1 cellular context compared by ENCODE assay signal in the genomic region with DNA sequence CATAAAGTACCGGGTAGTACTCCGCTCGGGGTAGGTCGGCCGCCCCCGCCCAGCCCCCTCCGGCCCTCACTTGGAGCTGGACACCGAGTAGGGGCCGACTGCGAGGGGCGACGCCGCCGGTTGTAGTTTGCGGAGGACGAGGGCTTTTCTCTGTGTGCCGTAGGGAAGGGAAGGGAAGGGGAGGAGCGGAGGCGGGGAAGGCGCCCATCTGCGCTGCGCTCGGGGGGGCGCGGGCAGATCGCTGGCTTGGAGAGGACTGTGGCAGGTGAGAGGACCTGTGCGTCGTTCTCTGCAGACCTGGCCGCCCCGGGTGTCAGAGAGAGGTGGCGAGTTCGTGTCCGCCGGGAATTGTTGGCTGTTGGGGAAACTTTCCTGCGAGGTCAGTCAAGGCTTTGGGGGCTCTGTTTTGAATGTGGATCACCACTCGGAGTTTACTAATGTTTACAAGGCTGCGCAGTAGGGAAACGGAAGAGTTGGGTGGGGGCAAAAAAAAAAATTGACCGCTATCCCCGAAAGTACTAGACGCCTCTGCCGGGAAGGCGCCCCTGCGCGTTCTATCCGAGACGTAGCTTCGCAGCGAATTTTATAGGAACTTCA.
A peak's percentile ranks its signal among the peaks of the same experiment; 100 is the strongest.
TF ChIP-seq lines count a peak whose summit lies in the region.

No MANE protein-coding gene starts in this region.

TF ChIP-seq in K562, 482 proteins besides CTCF, POLR2A, EP300 and RAD21 (continued from another document and continues in another):
- TF ChIP-seq, protein P1, sequence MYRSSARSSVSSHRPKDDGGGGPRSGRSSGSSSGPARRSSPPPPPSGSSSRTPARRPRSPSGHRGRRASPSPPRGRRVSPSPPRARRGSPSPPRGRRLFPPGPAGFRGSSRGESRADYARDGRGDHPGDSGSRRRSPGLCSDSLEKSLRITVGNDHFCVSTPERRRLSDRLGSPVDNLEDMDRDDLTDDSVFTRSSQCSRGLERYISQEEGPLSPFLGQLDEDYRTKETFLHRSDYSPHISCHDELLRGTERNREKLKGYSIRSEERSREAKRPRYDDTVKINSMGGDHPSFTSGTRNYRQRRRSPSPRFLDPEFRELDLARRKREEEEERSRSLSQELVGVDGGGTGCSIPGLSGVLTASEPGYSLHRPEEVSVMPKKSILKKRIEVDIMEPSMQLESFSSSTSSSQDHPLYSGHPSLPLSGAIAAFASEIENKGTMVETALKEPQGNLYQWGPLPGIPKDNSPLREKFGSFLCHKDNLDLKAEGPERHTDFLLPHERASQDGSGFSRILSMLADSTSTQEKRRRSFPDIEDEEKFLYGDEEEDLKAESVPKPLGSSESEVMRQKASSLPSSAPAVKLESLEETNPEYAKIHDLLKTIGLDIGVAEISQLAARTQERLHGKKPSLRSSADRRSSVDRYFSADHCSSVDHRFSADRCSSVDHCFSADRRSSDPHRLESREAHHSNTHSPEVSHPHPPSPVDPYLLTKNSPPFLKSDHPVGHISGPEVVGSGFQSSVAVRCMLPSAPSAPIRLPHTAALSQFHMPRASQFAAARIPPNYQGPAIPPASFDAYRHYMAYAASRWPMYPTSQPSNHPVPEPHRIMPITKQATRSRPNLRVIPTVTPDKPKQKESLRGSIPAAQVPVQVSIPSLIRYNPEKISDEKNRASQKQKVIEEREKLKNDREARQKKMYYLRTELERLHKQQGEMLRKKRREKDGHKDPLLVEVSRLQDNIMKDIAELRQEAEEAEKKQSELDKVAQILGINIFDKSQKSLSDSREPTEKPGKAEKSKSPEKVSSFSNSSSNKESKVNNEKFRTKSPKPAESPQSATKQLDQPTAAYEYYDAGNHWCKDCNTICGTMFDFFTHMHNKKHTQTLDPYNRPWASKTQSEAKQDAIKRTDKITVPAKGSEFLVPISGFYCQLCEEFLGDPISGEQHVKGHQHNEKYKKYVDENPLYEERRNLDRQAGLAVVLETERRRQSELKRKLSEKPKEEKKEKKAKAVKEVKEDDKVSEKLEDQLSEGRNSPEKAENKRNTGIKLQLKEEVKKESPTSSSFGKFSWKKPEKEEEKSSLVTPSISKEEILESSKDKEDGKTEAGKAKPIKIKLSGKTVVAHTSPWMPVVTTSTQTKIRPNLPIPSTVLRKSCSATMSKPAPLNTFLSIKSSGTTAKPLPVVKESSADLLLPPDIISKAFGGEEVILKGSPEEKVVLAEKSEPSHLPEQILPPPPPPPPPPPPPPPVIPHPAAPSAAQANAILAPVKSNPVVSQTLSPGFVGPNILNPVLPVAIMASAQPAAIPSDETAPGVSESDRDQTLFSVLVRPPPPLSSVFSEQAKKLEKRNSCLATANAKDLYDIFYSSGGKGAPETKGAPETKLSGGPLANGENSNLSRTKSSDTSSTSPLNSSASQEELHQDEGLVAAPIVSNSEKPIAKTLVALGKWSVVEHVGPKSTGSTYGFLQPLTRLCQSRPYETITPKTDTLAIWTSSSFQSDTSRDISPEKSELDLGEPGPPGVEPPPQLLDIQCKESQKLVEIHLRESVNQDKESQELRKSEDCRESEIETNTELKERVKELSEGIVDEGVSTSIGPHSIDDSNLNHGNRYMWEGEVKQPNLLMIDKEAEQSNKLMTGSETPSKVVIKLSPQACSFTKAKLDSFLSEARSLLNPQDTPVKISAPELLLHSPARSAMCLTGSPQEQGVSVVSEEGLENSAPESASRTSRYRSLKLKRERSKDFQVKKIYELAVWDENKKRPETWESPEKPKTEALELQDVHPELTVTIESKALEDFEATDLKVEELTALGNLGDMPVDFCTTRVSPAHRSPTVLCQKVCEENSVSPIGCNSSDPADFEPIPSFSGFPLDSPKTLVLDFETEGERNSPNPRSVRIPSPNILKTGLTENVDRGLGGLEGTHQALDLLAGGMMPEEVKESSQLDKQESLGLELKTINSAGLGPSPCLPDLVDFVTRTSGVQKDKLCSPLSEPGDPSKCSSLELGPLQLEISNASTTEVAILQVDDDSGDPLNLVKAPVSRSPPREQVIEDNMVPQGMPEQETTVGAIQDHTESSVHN (IDR thresholded peaks at IDR 0.05; ENCODE audit: borderline replicate concordance in 1 of 2, low read depth in 1 of 2), result no peak
- TF ChIP-seq SMARCB1 (IDR thresholded peaks at IDR 0.05; ENCODE audit: insufficient read length, low read depth) (no peak), RCOR1 (IDR thresholded peaks at IDR 0.05; ENCODE audit: borderline replicate concordance in 1 of 2, low read depth in 2 of 2, low read length in 2 of 2) (no peak), POLR2B (IDR thresholded peaks at IDR 0.05; ENCODE audit: low read depth, partially characterized antibody) (peak; percentile 98), RBM22 (IDR thresholded peaks at IDR 0.05; ENCODE audit: low read depth, low read length, poor library complexity, severe bottlenecking) (peak; percentile 56), ATF7 (IDR thresholded peaks at IDR 0.05) (no peak), MIER1 (IDR thresholded peaks at IDR 0.05; ENCODE audit: low read depth) (no peak), ZBED1 (IDR thresholded peaks at IDR 0.05) (no peak), CXXC5 (CRISPR knock-in tag; IDR thresholded peaks at IDR 0.05) (peak; percentile 88), EZH2 (IDR thresholded peaks at IDR 0.05; ENCODE audit: borderline replicate concordance, low read depth, low read length) (no peak), POLR2AphosphoS2 (IDR thresholded peaks at IDR 0.05; ENCODE audit: low read length) (peak; percentile 78; the same call in 1 of the 2 replicates), CREB1 (IDR thresholded peaks at IDR 0.05) (no peak), CREB1 (CRISPR knock-in tag; IDR thresholded peaks at IDR 0.05) (no peak), LEF1 (IDR thresholded peaks at IDR 0.05) (no peak), DIDO1 (tag; IDR thresholded peaks at IDR 0.05; ENCODE audit: low read depth) (no peak), ZNF507 (tag; conservative IDR thresholded peaks at IDR 0.05) (no peak), HDAC2 (IDR thresholded peaks at IDR 0.05) (no peak), ZNF707 (CRISPR knock-in tag; conservative IDR thresholded peaks at IDR 0.05) (no peak), ZKSCAN3 (CRISPR knock-in tag; IDR thresholded peaks at IDR 0.05) (no peak), TAL1 (IDR thresholded peaks at IDR 0.05) (no peak), ZFPM2 (CRISPR knock-in tag; IDR thresholded peaks at IDR 0.05) (no peak), ZNF384 (IDR thresholded peaks at IDR 0.05; ENCODE audit: low read depth, low read length) (peak; percentile 84), SOX6 (IDR thresholded peaks at IDR 0.05) (no peak), HSF4 (CRISPR knock-in tag; IDR thresholded peaks at IDR 0.05; ENCODE audit: borderline replicate concordance) (no peak), GTF2A2 (tag; IDR thresholded peaks at IDR 0.05) (peak; percentile 82; the same call in 1 of the 2 replicates), ZNF785 (CRISPR knock-in tag; IDR thresholded peaks at IDR 0.05) (no peak), SRSF9 (IDR thresholded peaks at IDR 0.05; ENCODE audit: borderline replicate concordance, low read depth, low read length) (no peak), LARP7 (IDR thresholded peaks at IDR 0.05) (no peak), MAZ (CRISPR knock-in tag; conservative IDR thresholded peaks at IDR 0.05 in 1 of 2, IDR thresholded peaks at IDR 0.05 in 1 of 2) (peak; percentile 27 to 34; a peak in 3 of 4 replicates), KLF10 (CRISPR knock-in tag; IDR thresholded peaks at IDR 0.05) (no peak)
- TF ChIP-seq, protein P2, sequence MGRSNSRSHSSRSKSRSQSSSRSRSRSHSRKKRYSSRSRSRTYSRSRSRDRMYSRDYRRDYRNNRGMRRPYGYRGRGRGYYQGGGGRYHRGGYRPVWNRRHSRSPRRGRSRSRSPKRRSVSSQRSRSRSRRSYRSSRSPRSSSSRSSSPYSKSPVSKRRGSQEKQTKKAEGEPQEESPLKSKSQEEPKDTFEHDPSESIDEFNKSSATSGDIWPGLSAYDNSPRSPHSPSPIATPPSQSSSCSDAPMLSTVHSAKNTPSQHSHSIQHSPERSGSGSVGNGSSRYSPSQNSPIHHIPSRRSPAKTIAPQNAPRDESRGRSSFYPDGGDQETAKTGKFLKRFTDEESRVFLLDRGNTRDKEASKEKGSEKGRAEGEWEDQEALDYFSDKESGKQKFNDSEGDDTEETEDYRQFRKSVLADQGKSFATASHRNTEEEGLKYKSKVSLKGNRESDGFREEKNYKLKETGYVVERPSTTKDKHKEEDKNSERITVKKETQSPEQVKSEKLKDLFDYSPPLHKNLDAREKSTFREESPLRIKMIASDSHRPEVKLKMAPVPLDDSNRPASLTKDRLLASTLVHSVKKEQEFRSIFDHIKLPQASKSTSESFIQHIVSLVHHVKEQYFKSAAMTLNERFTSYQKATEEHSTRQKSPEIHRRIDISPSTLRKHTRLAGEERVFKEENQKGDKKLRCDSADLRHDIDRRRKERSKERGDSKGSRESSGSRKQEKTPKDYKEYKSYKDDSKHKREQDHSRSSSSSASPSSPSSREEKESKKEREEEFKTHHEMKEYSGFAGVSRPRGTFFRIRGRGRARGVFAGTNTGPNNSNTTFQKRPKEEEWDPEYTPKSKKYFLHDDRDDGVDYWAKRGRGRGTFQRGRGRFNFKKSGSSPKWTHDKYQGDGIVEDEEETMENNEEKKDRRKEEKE (IDR thresholded peaks at IDR 0.05; ENCODE audit: borderline replicate concordance in 1 of 2, control insufficient read depth in 1 of 2, low read depth in 2 of 2, low read length in 1 of 2), result 0 out of 4 replicates have a peak, but pooled peaks of 1 of the 2 experiments have one; percentile 40
- TF ChIP-seq, protein P3, sequence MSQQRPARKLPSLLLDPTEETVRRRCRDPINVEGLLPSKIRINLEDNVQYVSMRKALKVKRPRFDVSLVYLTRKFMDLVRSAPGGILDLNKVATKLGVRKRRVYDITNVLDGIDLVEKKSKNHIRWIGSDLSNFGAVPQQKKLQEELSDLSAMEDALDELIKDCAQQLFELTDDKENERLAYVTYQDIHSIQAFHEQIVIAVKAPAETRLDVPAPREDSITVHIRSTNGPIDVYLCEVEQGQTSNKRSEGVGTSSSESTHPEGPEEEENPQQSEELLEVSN (IDR thresholded peaks at IDR 0.05; ENCODE audit: borderline replicate concordance in 1 of 2, extremely low read depth in 1 of 2, insufficient read depth in 1 of 2, insufficient read length in 1 of 2, low read depth in 1 of 2, low read length in 1 of 2, poor library complexity in 1 of 2, severe bottlenecking in 1 of 2), result no peak
- TF ChIP-seq, protein P4, sequence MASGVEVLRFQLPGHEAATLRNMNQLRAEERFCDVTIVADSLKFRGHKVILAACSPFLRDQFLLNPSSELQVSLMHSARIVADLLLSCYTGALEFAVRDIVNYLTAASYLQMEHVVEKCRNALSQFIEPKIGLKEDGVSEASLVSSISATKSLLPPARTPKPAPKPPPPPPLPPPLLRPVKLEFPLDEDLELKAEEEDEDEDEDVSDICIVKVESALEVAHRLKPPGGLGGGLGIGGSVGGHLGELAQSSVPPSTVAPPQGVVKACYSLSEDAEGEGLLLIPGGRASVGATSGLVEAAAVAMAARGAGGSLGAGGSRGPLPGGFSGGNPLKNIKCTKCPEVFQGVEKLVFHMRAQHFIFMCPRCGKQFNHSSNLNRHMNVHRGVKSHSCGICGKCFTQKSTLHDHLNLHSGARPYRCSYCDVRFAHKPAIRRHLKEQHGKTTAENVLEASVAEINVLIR (CRISPR knock-in tag; IDR thresholded peaks at IDR 0.05), result no peak
- TF ChIP-seq, protein P5, sequence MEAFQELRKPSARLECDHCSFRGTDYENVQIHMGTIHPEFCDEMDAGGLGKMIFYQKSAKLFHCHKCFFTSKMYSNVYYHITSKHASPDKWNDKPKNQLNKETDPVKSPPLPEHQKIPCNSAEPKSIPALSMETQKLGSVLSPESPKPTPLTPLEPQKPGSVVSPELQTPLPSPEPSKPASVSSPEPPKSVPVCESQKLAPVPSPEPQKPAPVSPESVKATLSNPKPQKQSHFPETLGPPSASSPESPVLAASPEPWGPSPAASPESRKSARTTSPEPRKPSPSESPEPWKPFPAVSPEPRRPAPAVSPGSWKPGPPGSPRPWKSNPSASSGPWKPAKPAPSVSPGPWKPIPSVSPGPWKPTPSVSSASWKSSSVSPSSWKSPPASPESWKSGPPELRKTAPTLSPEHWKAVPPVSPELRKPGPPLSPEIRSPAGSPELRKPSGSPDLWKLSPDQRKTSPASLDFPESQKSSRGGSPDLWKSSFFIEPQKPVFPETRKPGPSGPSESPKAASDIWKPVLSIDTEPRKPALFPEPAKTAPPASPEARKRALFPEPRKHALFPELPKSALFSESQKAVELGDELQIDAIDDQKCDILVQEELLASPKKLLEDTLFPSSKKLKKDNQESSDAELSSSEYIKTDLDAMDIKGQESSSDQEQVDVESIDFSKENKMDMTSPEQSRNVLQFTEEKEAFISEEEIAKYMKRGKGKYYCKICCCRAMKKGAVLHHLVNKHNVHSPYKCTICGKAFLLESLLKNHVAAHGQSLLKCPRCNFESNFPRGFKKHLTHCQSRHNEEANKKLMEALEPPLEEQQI (IDR thresholded peaks at IDR 0.05), result no peak
- TF ChIP-seq, protein P6, sequence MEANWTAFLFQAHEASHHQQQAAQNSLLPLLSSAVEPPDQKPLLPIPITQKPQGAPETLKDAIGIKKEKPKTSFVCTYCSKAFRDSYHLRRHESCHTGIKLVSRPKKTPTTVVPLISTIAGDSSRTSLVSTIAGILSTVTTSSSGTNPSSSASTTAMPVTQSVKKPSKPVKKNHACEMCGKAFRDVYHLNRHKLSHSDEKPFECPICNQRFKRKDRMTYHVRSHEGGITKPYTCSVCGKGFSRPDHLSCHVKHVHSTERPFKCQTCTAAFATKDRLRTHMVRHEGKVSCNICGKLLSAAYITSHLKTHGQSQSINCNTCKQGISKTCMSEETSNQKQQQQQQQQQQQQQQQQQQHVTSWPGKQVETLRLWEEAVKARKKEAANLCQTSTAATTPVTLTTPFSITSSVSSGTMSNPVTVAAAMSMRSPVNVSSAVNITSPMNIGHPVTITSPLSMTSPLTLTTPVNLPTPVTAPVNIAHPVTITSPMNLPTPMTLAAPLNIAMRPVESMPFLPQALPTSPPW (CRISPR knock-in tag; IDR thresholded peaks at IDR 0.05), result peak; percentile 70
- TF ChIP-seq, protein P7, sequence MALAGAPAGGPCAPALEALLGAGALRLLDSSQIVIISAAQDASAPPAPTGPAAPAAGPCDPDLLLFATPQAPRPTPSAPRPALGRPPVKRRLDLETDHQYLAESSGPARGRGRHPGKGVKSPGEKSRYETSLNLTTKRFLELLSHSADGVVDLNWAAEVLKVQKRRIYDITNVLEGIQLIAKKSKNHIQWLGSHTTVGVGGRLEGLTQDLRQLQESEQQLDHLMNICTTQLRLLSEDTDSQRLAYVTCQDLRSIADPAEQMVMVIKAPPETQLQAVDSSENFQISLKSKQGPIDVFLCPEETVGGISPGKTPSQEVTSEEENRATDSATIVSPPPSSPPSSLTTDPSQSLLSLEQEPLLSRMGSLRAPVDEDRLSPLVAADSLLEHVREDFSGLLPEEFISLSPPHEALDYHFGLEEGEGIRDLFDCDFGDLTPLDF (CRISPR knock-in tag; IDR thresholded peaks at IDR 0.05), result no peak
- TF ChIP-seq, protein P8, sequence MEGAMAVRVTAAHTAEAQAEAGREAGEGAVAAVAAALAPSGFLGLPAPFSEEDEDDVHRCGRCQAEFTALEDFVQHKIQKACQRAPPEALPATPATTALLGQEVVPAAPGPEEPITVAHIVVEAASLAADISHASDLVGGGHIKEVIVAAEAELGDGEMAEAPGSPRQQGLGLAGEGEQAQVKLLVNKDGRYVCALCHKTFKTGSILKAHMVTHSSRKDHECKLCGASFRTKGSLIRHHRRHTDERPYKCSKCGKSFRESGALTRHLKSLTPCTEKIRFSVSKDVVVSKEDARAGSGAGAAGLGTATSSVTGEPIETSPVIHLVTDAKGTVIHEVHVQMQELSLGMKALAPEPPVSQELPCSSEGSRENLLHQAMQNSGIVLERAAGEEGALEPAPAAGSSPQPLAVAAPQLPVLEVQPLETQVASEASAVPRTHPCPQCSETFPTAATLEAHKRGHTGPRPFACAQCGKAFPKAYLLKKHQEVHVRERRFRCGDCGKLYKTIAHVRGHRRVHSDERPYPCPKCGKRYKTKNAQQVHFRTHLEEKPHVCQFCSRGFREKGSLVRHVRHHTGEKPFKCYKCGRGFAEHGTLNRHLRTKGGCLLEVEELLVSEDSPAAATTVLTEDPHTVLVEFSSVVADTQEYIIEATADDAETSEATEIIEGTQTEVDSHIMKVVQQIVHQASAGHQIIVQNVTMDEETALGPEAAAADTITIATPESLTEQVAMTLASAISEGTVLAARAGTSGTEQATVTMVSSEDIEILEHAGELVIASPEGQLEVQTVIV (CRISPR knock-in tag; IDR thresholded peaks at IDR 0.05; ENCODE audit: borderline replicate concordance), result no peak
